ENCODE assay signal across 8 cellular contexts in the genomic region with DNA sequence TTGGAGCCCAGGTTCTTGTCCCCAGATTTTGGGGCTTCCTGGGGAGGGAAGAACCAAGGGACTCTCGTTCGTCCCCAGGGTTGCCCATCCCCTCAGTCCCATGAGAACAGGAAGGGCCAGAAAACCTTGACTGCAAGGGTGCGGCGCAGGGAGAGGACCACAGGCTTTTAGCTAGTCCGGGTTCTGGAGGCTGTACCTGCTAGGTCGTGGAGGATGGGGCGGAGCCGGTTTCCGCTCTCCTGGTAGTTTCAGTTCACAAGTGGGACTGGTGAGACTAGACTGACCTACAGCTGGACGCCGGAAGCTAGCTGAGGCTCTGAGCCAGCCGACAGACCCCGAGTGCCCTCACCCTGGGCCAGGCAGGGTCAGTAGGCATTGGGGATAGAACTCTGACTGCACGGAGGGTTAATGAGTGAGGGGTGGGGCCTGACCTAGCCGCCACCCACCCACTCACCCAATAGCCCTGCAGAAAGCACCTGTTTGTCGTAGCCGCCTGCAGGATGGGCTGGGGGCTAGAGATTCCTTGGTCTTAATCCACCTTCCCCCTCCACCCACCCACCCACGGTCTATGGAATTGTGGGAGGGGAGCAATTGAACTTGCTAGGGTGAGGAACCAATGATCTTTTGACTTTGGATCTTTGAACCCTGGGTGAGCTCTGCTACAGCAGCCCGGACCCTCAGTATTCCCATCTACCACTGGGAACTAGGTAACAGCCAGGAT. TPM values are rescaled to one million over a fixed set of nuclear protein-coding genes. Genes with fewer than 3 reads are reported as not detected.
A peak's percentile ranks its signal among the peaks of the same experiment; 100 is the strongest.
DNase-seq lines count a peak whose midpoint lies in the region; ATAC-seq and TF ChIP-seq lines count a peak whose summit lies in the region.

No MANE protein-coding gene starts in this region.

- H3K9me3 Mint-ChIP-seq in Caco-2 (ENCODE audit: unreplicated experiment) (no peaks in the 10 kb centered on the region), glutamatergic neuron (ENCODE audit: unreplicated experiment) (peaks cover 9% of the 10 kb centered on the region)
- no peaks in the 10 kb centered on the region for H3K9me3 Mint-ChIP-seq in activated T-cell treated with anti-CD3 and anti-CD28 coated beads, Interleukin-2, amount 50 U/mL, for 72 hours

- no peaks in the 10 kb centered on the region for H3K9me3 ChIP-seq in Caco-2
- no peaks in the 10 kb centered on the region for H3K9me3 ChIP-seq in HUES6 (ENCODE audit: control insufficient read depth, insufficient read depth, low read depth, low read length)

- no peaks in the 10 kb centered on the region for H3K36me3 ChIP-seq in Caco-2 (ENCODE audit: control insufficient read depth, insufficient read depth, low read length)
- H3K36me3 ChIP-seq in HUES6 (ENCODE audit: control insufficient read depth, insufficient read depth, low read length), result no peaks in the 10 kb centered on the region

- POLR2A ChIA-PET in Caco-2 (lab: Charles Lee), result interaction anchor here (1.0 kb wide), 1 partner anchor 21 kb away, joined by 5 read pairs; the partner anchor contains the start of gene PLA2G6

- TF ChIP-seq CTCF in Caco-2 (IDR thresholded peaks at IDR 0.05; ENCODE audit: insufficient read depth in 1 of 2, low read depth in 1 of 2, low read length in 1 of 2, severe bottlenecking in 1 of 2, unreplicated experiment in 1 of 2) (no peak), glutamatergic neuron (IDR thresholded peaks at IDR 0.05; ENCODE audit: partially characterized antibody, unreplicated experiment) (no peak), retinal pigment epithelial cell (conservative IDR thresholded peaks at IDR 0.05; ENCODE audit: low read depth, low read length) (no peak)

- H3K36me3 Mint-ChIP-seq in Caco-2 (ENCODE audit: insufficient read depth, unreplicated experiment), result peaks cover 29% of the 10 kb centered on the region
- H3K36me3 Mint-ChIP-seq in activated T-cell treated with anti-CD3 and anti-CD28 coated beads, Interleukin-2, amount 50 U/mL, for 72 hours (ENCODE audit: insufficient read depth in 2 of 2), result no peaks in the 10 kb centered on the region
- H3K36me3 Mint-ChIP-seq in glutamatergic neuron (ENCODE audit: unreplicated experiment), result no peaks in the 10 kb centered on the region

- H3K4me3 Mint-ChIP-seq in Caco-2 (ENCODE audit: unreplicated experiment) (peak overlapping the region; percentile 78), glutamatergic neuron (ENCODE audit: unreplicated experiment) (peak overlapping the region; percentile 74)
- peak overlapping the region; percentile 85 to 87 for H3K4me3 Mint-ChIP-seq in activated T-cell treated with anti-CD3 and anti-CD28 coated beads, Interleukin-2, amount 50 U/mL, for 72 hours

- CTCF ChIA-PET in Caco-2 (lab: Charles Lee), result interaction anchor here (0.9 kb wide), 1 partner anchor 15 kb away, joined by 4 read pairs; no protein-coding TSS in a partner anchor

- H3K27me3 Mint-ChIP-seq in Caco-2 (ENCODE audit: insufficient read depth, unreplicated experiment) (no peaks in the 10 kb centered on the region), glutamatergic neuron (ENCODE audit: unreplicated experiment) (peaks cover 8% of the 10 kb centered on the region)
- no peaks in the 10 kb centered on the region for H3K27me3 Mint-ChIP-seq in activated T-cell treated with anti-CD3 and anti-CD28 coated beads, Interleukin-2, amount 50 U/mL, for 72 hours (ENCODE audit: low read depth)

- peak in 1 of 2 donors; percentile 33 for ATAC-seq in activated T-cell treated with anti-CD3 and anti-CD28 coated beads, Interleukin-2, amount 50 U/mL, for 72 hours (replicated peaks in 1 of 2)
- no peak for ATAC-seq in GM21515 (IDR thresholded peaks at IDR 0.05; ENCODE audit: unreplicated experiment)

- H3K4me3 ChIP-seq in Caco-2 (ENCODE audit: low read depth, low read length) (peak overlapping the region; percentile 99), HUES6 (ENCODE audit: low read depth, low read length) (peak overlapping the region; percentile 95), retinal pigment epithelial cell (ENCODE audit: low read length) (peak overlapping the region; percentile 85)

- no peaks in the 10 kb centered on the region for H3K27me3 ChIP-seq in Caco-2 (replicated peaks; ENCODE audit: control insufficient read depth, insufficient read depth, low read length)
- peaks cover 4% of the 10 kb centered on the region; the same call in 1 of the 2 replicates for H3K27me3 ChIP-seq in HUES6 (ENCODE audit: control insufficient read depth, insufficient read depth, low read length)

- no TSS peak for BruUV-seq in Caco-2 (replicated peaks; lab: Mats Ljungman, UMichigan)

- H3K27ac ChIP-seq in HUES6 (ENCODE audit: low read depth, low read length), result no peak overlapping the region

- H3K4me1 ChIP-seq in Caco-2, result peaks cover 9% of the 10 kb centered on the region; the same call in 1 of the 2 replicates
- peaks cover 5% of the 10 kb centered on the region; the same call in 1 of the 2 replicates for H3K4me1 ChIP-seq in HUES6 (ENCODE audit: control insufficient read depth, insufficient read depth, low read length)

- H3K4me1 Mint-ChIP-seq in Caco-2 (ENCODE audit: low read depth, unreplicated experiment) (peaks cover 13% of the 10 kb centered on the region), glutamatergic neuron (ENCODE audit: low read depth, unreplicated experiment) (peaks cover 5% of the 10 kb centered on the region)
- H3K4me1 Mint-ChIP-seq in activated T-cell treated with anti-CD3 and anti-CD28 coated beads, Interleukin-2, amount 50 U/mL, for 72 hours (ENCODE audit: low read depth), result peaks cover 38% of the 10 kb centered on the region

- peak overlapping the region; percentile 93 for H3K9ac ChIP-seq in HUES6 (ENCODE audit: low read length)

- peak; percentile 55 to 67 for DNase-seq in Caco-2
- peak; percentile 44 to 51 for DNase-seq in activated T-cell treated with anti-CD3 and anti-CD28 coated beads, Interleukin-2, amount 50 U/mL, for 72 hours
- DNase-seq in glutamatergic neuron, result no peak
- no peak for DNase-seq in retinal pigment epithelial cell (ENCODE audit: low read depth)
- no peak for DNase-seq in cortex of kidney (lab: John Stamatoyannopoulos, UW)
- DNase-seq in effector CD8-positive, alpha-beta T cell (lab: John Stamatoyannopoulos, UW), result no peak

- intact Hi-C loops in Caco-2 (cut with micrococcal nuclease; ENCODE audit: unreplicated experiment), result loop anchor here (2.0 to 5.0 kb wide), 2 partner anchors 22 to 369 kb away; partner anchors contain the start of genes DMC1 and PLA2G6

- peak overlapping the region; percentile 43 for H3K27ac Mint-ChIP-seq in Caco-2 (ENCODE audit: unreplicated experiment)
- H3K27ac Mint-ChIP-seq in activated T-cell treated with anti-CD3 and anti-CD28 coated beads, Interleukin-2, amount 50 U/mL, for 72 hours, result peak overlapping the region; percentile 72
- no peak overlapping the region for H3K27ac Mint-ChIP-seq in glutamatergic neuron (ENCODE audit: unreplicated experiment)

RNA-seq across cellular contexts. Expression of gene MAFF, which starts 1.5 kb away (rescaled TPM):
- total RNA-seq in Caco-2 (2022) (6.8 and 9.0 TPM in 2 replicates), glutamatergic neuron (ENCODE audit: unreplicated experiment) (1.8 TPM)
- 10 to 100 TPM; 15.6 to 20.3 TPM for total RNA-seq in activated T-cell treated with anti-CD3 and anti-CD28 coated beads, Interleukin-2, amount 50 U/mL, for 72 hours

RNA-seq across cellular contexts. Expression of gene PLA2G6, which starts 21.6 kb away (rescaled TPM):
- total RNA-seq in Caco-2 (2022) (18.7 and 19.2 TPM in 2 replicates), glutamatergic neuron (ENCODE audit: unreplicated experiment) (42.2 TPM)
- total RNA-seq in activated T-cell treated with anti-CD3 and anti-CD28 coated beads, Interleukin-2, amount 50 U/mL, for 72 hours, result 100 to 1,000 TPM in 1 of 2 donors, 10 to 100 TPM in 1; 87.5 to 102 TPM

Comparison
In these comparisons a context has a peak if more than half of its experiments do, and no peak if none do; other contexts are left out.
1. DNase-seq: peak in Caco-2 (2 of 2) and activated T-cell treated with anti-CD3 and anti-CD28 coated beads, Interleukin-2, amount 50 U/mL, for 72 hours (2 of 2); none in glutamatergic neuron (single experiment), retinal pigment epithelial cell (single experiment), cortex of kidney (single experiment) and effector CD8-positive, alpha-beta T cell (single experiment).
2. Peak in every context shown above with its lines, with median percentiles within 50 percentile points of each other: H3K4me3 ChIP-seq and H3K4me3 Mint-ChIP-seq.